In genomic region chr15:78092111-78093041, GRCh38 we compare ENCODE assay signal across 16 cellular contexts. TPM values are rescaled to one million over a fixed set of nuclear protein-coding genes. Genes with fewer than 3 reads are reported as not detected.
DNase-seq lines count a peak whose midpoint lies in the region; ATAC-seq and TF ChIP-seq lines count a peak whose summit lies in the region.
"Had no signal": no experiment of that assay in that cellular context is flagged by ENCODE, and none has a peak within 500 bp of the region (broad histone marks: within the 10 kb centered on the region; RNA-seq: fewer than 3 reads in every experiment).

Gene SH2D7 (plus strand): TSS chr15:78092561. CDS start chr15:78092585, 24 bp downstream.

- H2BK5ac ChIP-seq in H9 (ENCODE audit: insufficient read length, low read length) = no peak within 1 kb of the TSS

- no peaks in the 10 kb centered on the region for H3K23me2 ChIP-seq in H9 (ENCODE audit: insufficient read length, low read depth, low read length, poor library complexity, severe bottlenecking)

- H2BK12ac ChIP-seq in H9 (ENCODE audit: insufficient read length, low read depth, low read length) = no peak within 1 kb of the TSS

- H3K56ac ChIP-seq in H9 (ENCODE audit: insufficient read length, low read depth, low read length) = no peak within 1 kb of the TSS

- H3K18ac ChIP-seq in H9 (ENCODE audit: insufficient read length, low read depth, low read length) = no peak within 1 kb of the TSS

- H2AFZ ChIP-seq in H9 (ENCODE audit: low read length) = no peak within 1 kb of the TSS

- no CpG with 5 or more reads among the region's 12 CpGs for WGBS in H9 (ENCODE audit: extremely low coverage, insufficient read length, low lambda C conversion rate)
- 59 to 64% methylated on average over 12 of the region's 12 CpGs for WGBS in heart right ventricle, 2 donors
- WGBS in psoas muscle, 3 donors = 50 to 55% (median 52%) methylated on average over 12 of the region's 12 CpGs

- no peak within 1 kb of the TSS for H3K4me3 Mint-ChIP-seq in H9
- H3K4me3 Mint-ChIP-seq in CD4-positive, alpha-beta memory T cell = no peak within 1 kb of the TSS
- H3K4me3 Mint-ChIP-seq: CD8-positive, alpha-beta T cell had no signal

- H4K91ac ChIP-seq in H9 (ENCODE audit: insufficient read length, low read depth, low read length) = no peak within 1 kb of the TSS

- H3K4me3 ChIP-seq in Peyer's patch (no peak within 1 kb of the TSS), heart right ventricle (no peak within 1 kb of the TSS), psoas muscle (no peak within 1 kb of the TSS)
- H3K4me3 ChIP-seq in CD4-positive, alpha-beta memory T cell (ENCODE audit: low read length in 2 of 2) = no peak within 1 kb of the TSS
- H3K4me3 ChIP-seq: pancreas, suprapubic skin had no signal

- no peak within 1 kb of the TSS for H3K4ac ChIP-seq in H9 (ENCODE audit: low read depth, low read length)

- H3T11ph ChIP-seq in H9 (ENCODE audit: low read length) = no peak within 1 kb of the TSS

- H3K4me1 ChIP-seq in H9 (ENCODE audit: insufficient read depth, low read length) (no peaks in the 10 kb centered on the region), Peyer's patch (peaks cover 0 to 28% (median 0%) of the 10 kb centered on the region in 4 donors), heart right ventricle (peaks cover 10 to 33% (median 25%) of the 10 kb centered on the region in 9 donors), psoas muscle (peaks cover 25% of the 10 kb centered on the region)
- H3K4me1 ChIP-seq in CD4-positive, alpha-beta memory T cell (ENCODE audit: insufficient read depth, low read length) = no peaks in the 10 kb centered on the region

- no peak within 1 kb of the TSS for H2BK20ac ChIP-seq in H9 (ENCODE audit: low read depth, low read length, poor library complexity, severe bottlenecking)

- H2BK15ac ChIP-seq in H9 (ENCODE audit: low read depth, low read length) = no peak within 1 kb of the TSS

- H3K27me3 ChIP-seq in H9 (ENCODE audit: insufficient read depth, low read length) (no peaks in the 10 kb centered on the region; the same call in 1 of the 2 replicates), Peyer's patch (no peaks in the 10 kb centered on the region), heart right ventricle (no peaks in the 10 kb centered on the region), psoas muscle (ENCODE audit: insufficient read depth in 3 of 3, low read length in 2 of 3) (no peaks in the 10 kb centered on the region)
- H3K27me3 ChIP-seq in CD4-positive, alpha-beta memory T cell (ENCODE audit: insufficient read depth, low read length) = no peaks in the 10 kb centered on the region
- H3K27me3 ChIP-seq: pancreas, suprapubic skin had no signal

- H3K36me3 ChIP-seq in Peyer's patch (no peaks in the 10 kb centered on the region), heart right ventricle (no peaks in the 10 kb centered on the region), psoas muscle (ENCODE audit: insufficient read depth in 1 of 2, low read depth in 1 of 2) (no peaks in the 10 kb centered on the region)
- H3K36me3 ChIP-seq in CD4-positive, alpha-beta memory T cell (ENCODE audit: insufficient read depth, low read length) = no peaks in the 10 kb centered on the region
- H3K36me3 ChIP-seq: pancreas, suprapubic skin had no signal

- intact Hi-C loops in heart right ventricle (cut with DNase I) (loop anchor here in 2 of 10 donors (5.0 kb wide), 2 partner anchors 40 to 90 kb away; no protein-coding TSS in a partner anchor), psoas muscle (cut with DNase I) (no loop called here)
- intact Hi-C loops in CD4-positive, alpha-beta memory T cell (cut with micrococcal nuclease) = no loop called here

- no peak within 1 kb of the TSS for H4K5ac ChIP-seq in H9 (ENCODE audit: insufficient read length, low read depth, low read length)

- H3K27ac Mint-ChIP-seq in H9 = no peak within 1 kb of the TSS
- H3K27ac Mint-ChIP-seq in CD4-positive, alpha-beta memory T cell = peak within 1 kb of the TSS in 1 of 7 donors; percentile 6
- H3K27ac Mint-ChIP-seq: CD8-positive, alpha-beta T cell had no signal

- no peak within 1 kb of the TSS for H3K4me2 ChIP-seq in H9 (ENCODE audit: insufficient read depth, insufficient read length, low read length)

- DNase-seq in H9 (no peak), Peyer's patch (peak in 2 of 3 donors; percentile 39 to 42), heart right ventricle (no peak), psoas muscle (no peak), NCI-H187 treated with DMSO at 0.1 percent for 48 hours (lab: John Stamatoyannopoulos, UW) (no peak)
- DNase-seq in CD4-positive, alpha-beta memory T cell = no peak
- DNase-seq: activated naive CD4-positive, alpha-beta T cell treated with Interleukin-2 at 50 U/mL for 16 hours; CD8-positive, alpha-beta T cell; mesendoderm; NCI-H2029; NCI-H526 treated with DMSO at 0.1 percent for 48 hours; pancreas had no signal

- H3K9ac ChIP-seq in H9 (ENCODE audit: extremely low read depth, insufficient read length, low read length) = no peak within 1 kb of the TSS

- no peak within 1 kb of the TSS for H4K8ac ChIP-seq in H9 (replicated peaks; ENCODE audit: insufficient read length, low read depth, low read length)

- no peaks in the 10 kb centered on the region for H3K79me1 ChIP-seq in H9 (ENCODE audit: insufficient read depth, low read depth, low read length, poor library complexity, severe bottlenecking)

- no peaks in the 10 kb centered on the region for H3K9me3 ChIP-seq in H9 (ENCODE audit: control insufficient read depth, low read depth, low read length)
- H3K9me3 ChIP-seq in Peyer's patch = no peaks in the 10 kb centered on the region
- no peaks in the 10 kb centered on the region for H3K9me3 ChIP-seq in heart right ventricle
- H3K9me3 ChIP-seq in psoas muscle = no peaks in the 10 kb centered on the region
- H3K9me3 ChIP-seq in CD4-positive, alpha-beta memory T cell (ENCODE audit: control insufficient read depth in 1 of 2, low read length in 2 of 2) = no peaks in the 10 kb centered on the region
- H3K9me3 ChIP-seq: pancreas, suprapubic skin had no signal

- H3K14ac ChIP-seq in H9 (ENCODE audit: insufficient read depth, low read length) = peak within 1 kb of the TSS; percentile 22; the same call in 1 of the 2 replicates

- H3K23ac ChIP-seq in H9 (ENCODE audit: insufficient read length, low read depth, low read length) = no peak within 1 kb of the TSS

- H3K9me3 Mint-ChIP-seq in H9 = peaks cover 0 to 3% of the 10 kb centered on the region in 2 experiments; a peak in 1 of 5 replicates
- H3K9me3 Mint-ChIP-seq in CD4-positive, alpha-beta memory T cell = peaks cover 0 to 2% (median 0%) of the 10 kb centered on the region in 8 donors
- H3K9me3 Mint-ChIP-seq: CD8-positive, alpha-beta T cell had no signal

- H4K20me1 ChIP-seq in H9 (ENCODE audit: control insufficient read depth, insufficient read depth, insufficient read length) = no peaks in the 10 kb centered on the region

- no peak within 1 kb of the TSS for H3K27ac ChIP-seq in H9 (ENCODE audit: insufficient read length, low read depth, low read length)
- H3K27ac ChIP-seq in Peyer's patch = peak within 1 kb of the TSS in 3 of 4 donors; percentile 3 to 21 (median 15)
- peak within 1 kb of the TSS in 3 of 10 donors; percentile 18 to 58 (median 30) for H3K27ac ChIP-seq in heart right ventricle
- H3K27ac ChIP-seq in psoas muscle = peak within 1 kb of the TSS; percentile 80
- H3K27ac ChIP-seq in CD4-positive, alpha-beta memory T cell (ENCODE audit: low read depth, low read length) = no peak within 1 kb of the TSS
- H3K27ac ChIP-seq: pancreas, suprapubic skin had no signal

- H3K36me3 Mint-ChIP-seq in H9 (ENCODE audit: insufficient read depth in 1 of 3, low read depth in 3 of 3) = no peaks in the 10 kb centered on the region
- no peaks in the 10 kb centered on the region for H3K36me3 Mint-ChIP-seq in CD4-positive, alpha-beta memory T cell
- H3K36me3 Mint-ChIP-seq: CD8-positive, alpha-beta T cell had no signal

- H3K4me1 Mint-ChIP-seq in H9 = peaks cover 9 to 11% of the 10 kb centered on the region in 2 experiments
- H3K4me1 Mint-ChIP-seq in CD4-positive, alpha-beta memory T cell = no peaks in the 10 kb centered on the region

- H3K79me2 ChIP-seq in H9 (ENCODE audit: insufficient read depth, low read length) = no peaks in the 10 kb centered on the region

- H3K27me3 Mint-ChIP-seq in H9 (ENCODE audit: low read depth) = peaks cover 51% of the 10 kb centered on the region
- no peaks in the 10 kb centered on the region for H3K27me3 Mint-ChIP-seq in CD4-positive, alpha-beta memory T cell

- TF ChIP-seq CTCF in H9 (conservative IDR thresholded peaks at IDR 0.05) (no peak), Peyer's patch (IDR thresholded peaks at IDR 0.05) (no peak), heart right ventricle (IDR thresholded peaks at IDR 0.05) (no peak), psoas muscle (IDR thresholded peaks at IDR 0.05) (no peak)

- POLR2A ChIA-PET in CD4-positive, alpha-beta memory T cell (lab: Charles Lee; ENCODE audit: partially characterized antibody) = interaction anchor here (0.8 kb wide), 1 partner anchor 30 kb away, joined by 3 read pairs; no protein-coding TSS in a partner anchor

- H2BK120ac ChIP-seq in H9 (ENCODE audit: low read depth, low read length, poor library complexity, severe bottlenecking) = no peak within 1 kb of the TSS

- ATAC-seq in heart right ventricle (peak; percentile 41 to 86 (median 70)), psoas muscle (peak; percentile 15 to 47 (median 35)), HG03175 (IDR thresholded peaks at IDR 0.05; ENCODE audit: unreplicated experiment) (no peak)
- ATAC-seq: CD8-positive, alpha-beta T cell had no signal

- CTCF ChIA-PET in CD4-positive, alpha-beta memory T cell (lab: Charles Lee; ENCODE audit: partially characterized antibody) = interaction anchor here (1.4 to 2.1 kb wide), 2 partner anchors 16 to 125 kb away, joined by 4 to 5 read pairs; no protein-coding TSS in a partner anchor

- H2AK5ac ChIP-seq in H9 (ENCODE audit: insufficient read length, low read length) = no peak within 1 kb of the TSS

- TF ChIP-seq POLR2A in Peyer's patch (IDR thresholded peaks at IDR 0.05) = no peak

RNA-seq across cellular contexts. Expression of gene SH2D7, which starts in this region (rescaled TPM):
- total RNA-seq in H9 (2021) (not detected in 2 replicates), Peyer's patch (1 to 10 TPM; 3.3 to 7.7 (median 4.6) TPM), heart right ventricle (not detected), psoas muscle (not detected)
- polyA plus RNA-seq in heart right ventricle (not detected), psoas muscle (not detected)
- not detected for total RNA-seq in CD4-positive, alpha-beta memory T cell
- polyA plus RNA-seq in CD4-positive, alpha-beta memory T cell = not detected
- total RNA-seq: bronchial epithelial cell; CD8-positive, alpha-beta T cell; MCF 10A; suprapubic skin had no signal

Comparison
In these comparisons a context has a peak if more than half of its experiments do, and no peak if none do; other contexts are left out.
1. Peak in ATAC-seq in heart right ventricle; RNA of the gene not detected or under 1 TPM.
2. Peak in ATAC-seq and H3K27ac ChIP-seq in psoas muscle; RNA of the gene not detected or under 1 TPM.
3. DNase-seq: peak in Peyer's patch (2 of 3); none in H9 (single experiment), heart right ventricle (0 of 2), psoas muscle (0 of 2), CD4-positive, alpha-beta memory T cell (0 of 5) and NCI-H187 treated with DMSO at 0.1 percent for 48 hours (single experiment).
4. H3K27ac ChIP-seq: peak in Peyer's patch (3 of 4); none in H9 (single experiment) and CD4-positive, alpha-beta memory T cell (single experiment).